In the genomic region with DNA sequence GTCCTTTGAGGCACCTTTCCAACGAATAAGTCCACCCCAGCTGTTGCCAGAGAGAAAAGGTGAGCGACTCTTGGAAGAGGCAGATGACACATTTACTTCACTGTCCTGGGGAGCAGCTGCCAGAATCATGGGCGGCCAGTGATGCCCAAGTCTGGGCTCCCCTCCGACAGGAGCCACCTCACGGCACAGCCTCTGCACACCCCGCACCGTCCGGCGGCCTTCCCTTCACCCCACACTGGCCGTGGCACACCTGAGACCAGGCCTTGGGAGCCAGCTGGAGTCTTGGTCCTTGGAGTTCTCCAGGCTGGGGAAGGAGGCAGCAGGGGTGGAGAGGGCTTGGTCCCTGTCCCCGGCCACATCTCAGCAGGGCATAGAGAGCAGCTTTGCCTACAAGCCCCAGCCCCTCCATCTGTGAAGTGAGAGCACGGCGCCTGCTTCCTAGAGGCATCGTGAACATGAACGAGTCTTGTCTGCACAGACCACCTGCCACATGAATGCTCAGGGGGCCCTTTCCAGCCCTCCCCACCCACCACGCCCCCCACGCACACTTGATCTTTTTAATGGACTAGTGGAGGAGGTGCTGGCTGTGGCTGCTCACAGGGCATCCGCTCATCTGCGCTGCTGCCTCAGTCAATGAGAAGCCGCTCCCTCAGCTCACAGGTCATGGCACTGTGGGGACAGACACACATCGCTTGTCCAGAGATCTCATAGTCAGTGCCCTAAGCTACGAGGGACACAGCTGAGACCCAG, we compare ENCODE assay signal across 14 cellular contexts.
DNase-seq lines count a peak whose midpoint lies in the region; ATAC-seq lines count a peak whose summit lies in the region.
"Had no signal": no experiment of that assay in that cellular context is flagged by ENCODE, and none has a peak within 500 bp of the region (broad histone marks: within the 10 kb centered on the region; RNA-seq: fewer than 3 reads in every experiment).

No MANE protein-coding gene starts in this region.

- no peak overlapping the region for H3K4me3 ChIP-seq in neuronal stem cell (ENCODE audit: low read length in 2 of 2)
- H3K4me3 ChIP-seq: HAP-1 had no signal

- no peaks in the 10 kb centered on the region for H3K79me1 ChIP-seq in neuronal stem cell (ENCODE audit: low read depth, low read length)

- peak overlapping the region; percentile 85 for H3K23ac ChIP-seq in neuronal stem cell (ENCODE audit: low read depth, low read length, poor library complexity)

- H3K4me1 ChIP-seq in neuronal stem cell (ENCODE audit: control insufficient read depth in 2 of 2, insufficient read depth in 1 of 2, low read depth in 1 of 2, low read length in 2 of 2), result peaks cover 0 to 4% of the 10 kb centered on the region in 2 donors
- H3K4me1 ChIP-seq: Caco-2, HAP-1 had no signal

- H3K9ac ChIP-seq in neuronal stem cell (ENCODE audit: low read depth, low read length, poor library complexity), result peak overlapping the region; percentile 44

- no peak overlapping the region for H2AFZ ChIP-seq in neuronal stem cell (ENCODE audit: low read length)

- H3K4me2 ChIP-seq in neuronal stem cell (ENCODE audit: insufficient read depth, low read length, poor library complexity, severe bottlenecking), result no peak overlapping the region

- H2BK5ac ChIP-seq in neuronal stem cell (ENCODE audit: low read length), result no peak overlapping the region

- no CpG with 5 or more reads among the region's 22 CpGs for WGBS in neuronal stem cell (ENCODE audit: extremely low coverage in 2 of 2, insufficient read length in 2 of 2, insufficient replicate concordance in 1 of 2), 2 donors

- peak overlapping the region; percentile 71 for H3K18ac ChIP-seq in neuronal stem cell (ENCODE audit: low read length)

- H3K36me3 ChIP-seq in neuronal stem cell (replicated peaks in 1 of 2; ENCODE audit: control insufficient read depth in 2 of 2, insufficient read depth in 2 of 2, low read length in 2 of 2), result no peaks in the 10 kb centered on the region
- H3K36me3 ChIP-seq: HAP-1 had no signal

- DNase-seq in NCI-H1694 (lab: John Stamatoyannopoulos, UW) (peak; percentile 21), NCI-H1694 treated with DMSO at 0.1 percent for 48 hours (lab: John Stamatoyannopoulos, UW) (no peak), NCI-H2171 (lab: John Stamatoyannopoulos, UW) (peak; percentile 24), SK-N-DZ (ENCODE audit: low spot score) (peak; percentile 27), neuronal stem cell (ENCODE audit: low spot score) (no peak), KG1 (lab: John Stamatoyannopoulos, UW) (no peak), SHP77 treated with DMSO at 0.1 percent for 48 hours (lab: John Stamatoyannopoulos, UW) (no peak)
- DNase-seq: Caco-2; CD8-positive, alpha-beta memory T cell; DND-41; GDM1 had no signal

- peak overlapping the region; percentile 11 for H3K4ac ChIP-seq in neuronal stem cell (ENCODE audit: low read length)

- ATAC-seq in esophagus mucosa, result no peak

- no peak overlapping the region for H4K91ac ChIP-seq in neuronal stem cell (ENCODE audit: low read depth, low read length, poor library complexity)

- no peak overlapping the region for H2BK15ac ChIP-seq in neuronal stem cell (ENCODE audit: low read length)

- H2BK12ac ChIP-seq in neuronal stem cell (ENCODE audit: low read length), result peak overlapping the region; percentile 22

- H3K27ac ChIP-seq in neuronal stem cell (replicated peaks; ENCODE audit: low read length), result no peak overlapping the region
- H3K27ac ChIP-seq: 22Rv1 had no signal

- no peaks in the 10 kb centered on the region for H3K9me3 ChIP-seq in neuronal stem cell (replicated peaks in 1 of 2; ENCODE audit: control insufficient read depth in 2 of 2, insufficient read depth in 1 of 2, low read depth in 1 of 2, low read length in 2 of 2)
- H3K9me3 ChIP-seq: Caco-2, HAP-1 had no signal

- H2BK120ac ChIP-seq in neuronal stem cell (ENCODE audit: low read depth, low read length), result no peak overlapping the region

- peak overlapping the region; percentile 84 for H2AK5ac ChIP-seq in neuronal stem cell (ENCODE audit: low read depth, low read length)

- H3K27me3 ChIP-seq in neuronal stem cell (ENCODE audit: control insufficient read depth in 3 of 3, insufficient read depth in 3 of 3, low read depth in 1 of 3, low read length in 3 of 3), result no peaks in the 10 kb centered on the region

- H3K14ac ChIP-seq in neuronal stem cell (ENCODE audit: low read length), result peak overlapping the region; percentile 21

- H4K8ac ChIP-seq in neuronal stem cell (ENCODE audit: low read depth, low read length), result no peak overlapping the region

Comparison
In these comparisons a context has a peak if more than half of its experiments do, and no peak if none do; other contexts are left out.
1. DNase-seq: peak in NCI-H1694 (single experiment), NCI-H2171 (single experiment) and SK-N-DZ (single experiment); none in NCI-H1694 treated with DMSO at 0.1 percent for 48 hours (single experiment), neuronal stem cell (single experiment), KG1 (single experiment) and SHP77 treated with DMSO at 0.1 percent for 48 hours (single experiment).